ENCODE assay signal across 8 cellular contexts in the genomic region with DNA sequence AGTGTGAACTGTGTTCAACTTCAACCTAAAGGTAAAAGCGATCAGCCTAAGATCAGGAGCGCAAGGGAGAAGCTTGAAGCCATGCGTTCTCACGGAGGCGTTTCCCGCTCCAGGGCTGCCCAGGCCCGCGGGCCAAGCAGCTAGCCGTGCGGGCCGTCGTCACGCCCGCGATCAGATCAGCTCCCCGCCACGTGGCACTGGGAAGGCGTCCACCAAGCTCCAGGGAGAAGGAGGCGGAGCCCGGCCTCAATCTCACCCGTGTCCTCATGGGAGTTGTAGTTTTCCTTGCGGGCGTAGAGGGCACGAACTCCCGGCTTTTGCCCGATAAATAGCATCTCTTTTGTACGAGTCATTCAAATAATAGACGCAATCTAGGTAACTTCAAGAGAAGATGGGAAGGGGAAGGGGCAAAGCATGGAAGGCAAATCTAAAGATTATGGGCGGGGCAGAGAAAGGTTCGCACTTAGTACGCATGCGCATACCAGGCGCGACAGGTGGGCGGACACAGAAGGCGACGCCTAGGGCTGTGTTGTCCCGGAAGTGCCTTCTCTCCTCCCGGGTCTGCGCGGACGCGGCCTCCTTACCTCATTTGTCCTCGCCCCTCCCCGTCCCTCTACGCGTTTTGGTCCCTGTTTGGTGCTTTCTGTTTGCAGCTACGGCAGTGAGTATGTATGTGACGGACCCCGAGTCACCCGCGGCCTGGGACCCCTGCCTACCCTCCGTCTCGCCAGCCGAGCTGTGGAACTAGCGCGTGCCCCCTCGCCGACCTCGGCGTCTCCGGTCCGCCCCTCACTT. TPM values are rescaled to one million over a fixed set of nuclear protein-coding genes. Genes with fewer than 3 reads are reported as not detected.
DNase-seq lines count a peak whose midpoint lies in the region; ATAC-seq lines count a peak whose summit lies in the region.

No MANE protein-coding gene starts in this region.

- H3K27me3 Mint-ChIP-seq in IgD-negative memory B cell = peaks cover 3% of the 10 kb centered on the region

- no peaks in the 10 kb centered on the region for H3K36me3 Mint-ChIP-seq in IgD-negative memory B cell

- H3K27ac ChIP-seq in epithelial cell of prostate = peak overlapping the region; percentile 62

- peak overlapping the region; percentile 95 to 99 (median 96) for H3K27ac Mint-ChIP-seq in IgD-negative memory B cell

- H3K4me1 ChIP-seq in mononuclear cell (ENCODE audit: insufficient read depth, low read length) = peaks cover 29% of the 10 kb centered on the region

- peak; percentile 87 for ATAC-seq in GM21529 (IDR thresholded peaks at IDR 0.05; ENCODE audit: unreplicated experiment)

- H3K9me3 Mint-ChIP-seq in IgD-negative memory B cell = no peaks in the 10 kb centered on the region

- no peaks in the 10 kb centered on the region for H3K9me3 ChIP-seq in mononuclear cell (ENCODE audit: low read depth, low read length)

- H3K4me1 Mint-ChIP-seq in IgD-negative memory B cell = peaks cover 36 to 51% (median 51%) of the 10 kb centered on the region in 3 donors

- H3K27me3 ChIP-seq in mononuclear cell (ENCODE audit: insufficient read depth, low read length) = no peaks in the 10 kb centered on the region

- H3K4me3 ChIP-seq in mononuclear cell (ENCODE audit: low read length) = peak overlapping the region; percentile 88

- peak overlapping the region; percentile 96 to 99 (median 98) for H3K4me3 Mint-ChIP-seq in IgD-negative memory B cell

- DNase-seq in DMS 273 treated with DMSO at 0.1 percent for 48 hours (lab: John Stamatoyannopoulos, UW) = peak; percentile 89
- peak; percentile 98 for DNase-seq in OCI-M1 (lab: John Stamatoyannopoulos, UW)
- DNase-seq in activated T-cell treated with anti-CD3 and anti-CD28 coated beads for 48 hours (ENCODE audit: low read depth) = peak; percentile 85
- peak; percentile 61 for DNase-seq in epithelial cell of prostate (ENCODE audit: low read depth, low spot score)
- peak; percentile 77 to 90 for DNase-seq in stimulated activated CD8-positive, alpha-beta memory T cell treated with anti-CD3 and anti-CD28 coated beads, Interleukin-2, amount 100 ng/mL, for 48 hours (ENCODE audit: low read depth in 2 of 2)

RNA-seq across cellular contexts. Expression of gene ZCCHC7, which starts 40.8 kb away (rescaled TPM):
- polyA plus RNA-seq in IgD-negative memory B cell = 76.8 TPM
- total RNA-seq in mononuclear cell = 68.4 TPM

RNA-seq across cellular contexts. Expression of gene PAX5, which starts 45.5 kb away (rescaled TPM):
- polyA plus RNA-seq in IgD-negative memory B cell = 65.3 TPM
- 12.6 TPM for total RNA-seq in mononuclear cell

Comparison
In these comparisons a context has a peak if more than half of its experiments do, and no peak if none do; other contexts are left out.
1. Peak in every context shown above with its lines: DNase-seq, ATAC-seq, H3K4me3 ChIP-seq and H3K27ac ChIP-seq.